Comparison of ENCODE assay signal across 1 cellular context in genomic region chr9:34379334-34380033, GRCh38.
TF ChIP-seq lines count a peak whose summit lies in the region.

No MANE protein-coding gene starts in this region.

TF ChIP-seq in HEK293, 187 proteins besides CTCF, POLR2A, EP300 and RAD21 (continued from another document):
- no peak for TF ChIP-seq ZSCAN23 (tag by site-specific recombination; IDR thresholded peaks at IDR 0.05)
- TF ChIP-seq ZNF747 (tag by site-specific recombination; IDR thresholded peaks at IDR 0.05), result no peak
